In the genomic region with DNA sequence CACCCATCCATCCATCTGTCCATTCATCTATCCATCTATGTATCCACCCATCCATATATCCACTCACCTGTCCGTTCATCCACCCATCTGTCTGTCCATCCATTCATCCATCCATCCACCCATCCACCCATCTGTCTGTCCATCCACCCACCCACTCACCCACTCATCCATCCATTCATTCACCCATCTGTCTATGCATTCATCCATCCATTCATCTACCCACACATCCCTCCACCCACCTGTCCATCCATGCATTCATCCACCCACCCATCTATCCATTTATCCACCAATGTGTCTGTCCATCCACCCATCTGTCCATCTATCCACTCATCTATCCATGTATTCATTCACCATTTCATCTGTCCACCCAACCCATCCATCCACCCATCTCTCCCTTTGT, we compare ENCODE assay signal across 29 cellular contexts. TPM values are rescaled to one million over a fixed set of nuclear protein-coding genes. Genes with fewer than 3 reads are reported as not detected.
DNase-seq lines count a peak whose midpoint lies in the region; ATAC-seq and TF ChIP-seq lines count a peak whose summit lies in the region.
"Had no signal": no experiment of that assay in that cellular context is flagged by ENCODE, and none has a peak within 500 bp of the region (broad histone marks: within the 10 kb centered on the region; RNA-seq: fewer than 3 reads in every experiment).

No MANE protein-coding gene starts in this region.

- ATAC-seq in GM23338 = no peak
- ATAC-seq: Right ventricle myocardium inferior had no signal

- peaks cover 34% of the 10 kb centered on the region for H3K36me3 Mint-ChIP-seq in activated naive CD8-positive, alpha-beta T cell
- peaks cover 52% of the 10 kb centered on the region for H3K36me3 Mint-ChIP-seq in activated naive CD8-positive, alpha-beta T cell treated with anti-CD3 and anti-CD28 coated beads for 36 hours
- H3K36me3 Mint-ChIP-seq in activated T-helper 1 cell treated with anti-CD3 and anti-CD28 coated beads, Interleukin-12 subunit alpha, Interleukin-12 subunit beta, Interleukin-2, Interleukin-4 antibody, amounts not matched to agents 30 ng/mL and 10 ng/mL and 1 ng/mL, durations not matched to agents 14 hours and 24 hours and 36 hours (ENCODE audit: low read depth) = peaks cover 66% of the 10 kb centered on the region
- peaks cover 37% of the 10 kb centered on the region for H3K36me3 Mint-ChIP-seq in neural crest cell (ENCODE audit: low read depth)
- H3K36me3 Mint-ChIP-seq in GM23338 (ENCODE audit: low read depth) = peaks cover 51% of the 10 kb centered on the region

- H3K4me2 ChIP-seq in GM23338 = no peak overlapping the region
- H3K4me2 ChIP-seq: BLaER1, KMS-11, PC-9 had no signal

- intact Hi-C loops in activated T-helper 1 cell treated with anti-CD3 and anti-CD28 coated beads, Interleukin-12 subunit alpha, Interleukin-12 subunit beta, Interleukin-2, Interleukin-4 antibody, amounts not matched to agents 30 ng/mL and 10 ng/mL and 1 ng/mL, durations not matched to agents 14 hours and 24 hours and 36 hours (cut with micrococcal nuclease) = no loop called here

- H3K27me3 Mint-ChIP-seq in activated naive CD8-positive, alpha-beta T cell = no peaks in the 10 kb centered on the region
- no peaks in the 10 kb centered on the region for H3K27me3 Mint-ChIP-seq in activated naive CD8-positive, alpha-beta T cell treated with anti-CD3 and anti-CD28 coated beads for 36 hours
- H3K27me3 Mint-ChIP-seq in activated T-helper 1 cell treated with anti-CD3 and anti-CD28 coated beads, Interleukin-12 subunit alpha, Interleukin-12 subunit beta, Interleukin-2, Interleukin-4 antibody, amounts not matched to agents 30 ng/mL and 10 ng/mL and 1 ng/mL, durations not matched to agents 14 hours and 24 hours and 36 hours (ENCODE audit: insufficient read depth) = no peaks in the 10 kb centered on the region
- H3K27me3 Mint-ChIP-seq in neural crest cell (ENCODE audit: low read depth) (no peaks in the 10 kb centered on the region), GM23338 (ENCODE audit: insufficient read depth, low read depth, poor library complexity) (peaks cover 7% of the 10 kb centered on the region)
- H3K27me3 Mint-ChIP-seq: CD4-positive, alpha-beta memory T cell had no signal

- no peaks in the 10 kb centered on the region for H3K79me2 ChIP-seq in GM23338 (replicated peaks; ENCODE audit: insufficient read depth)

- H3K27me3 ChIP-seq in GM23338 (ENCODE audit: insufficient read depth) = no peaks in the 10 kb centered on the region
- H3K27me3 ChIP-seq: BLaER1, SJSA1 had no signal

- no peaks in the 10 kb centered on the region for H3K4me1 ChIP-seq in GM23338 (ENCODE audit: insufficient read depth)
- H3K4me1 ChIP-seq: SJSA1 had no signal

- DNase-seq in activated naive CD8-positive, alpha-beta T cell treated with anti-CD3 and anti-CD28 coated beads for 36 hours = no peak
- DNase-seq in activated T-helper 1 cell treated with anti-CD3 and anti-CD28 coated beads, Interleukin-12 subunit alpha, Interleukin-12 subunit beta, Interleukin-2, Interleukin-4 antibody, amounts not matched to agents 30 ng/mL and 10 ng/mL and 1 ng/mL, durations not matched to agents 14 hours and 24 hours and 36 hours (ENCODE audit: low spot score) = no peak
- DNase-seq in neural crest cell (ENCODE audit: low read depth, low spot score) (no peak), GM10266 (ENCODE audit: extremely low spot score) (no peak), glomerular visceral epithelial cell (ENCODE audit: extremely low spot score) (no peak), GM23338 (ENCODE audit: low spot score) (no peak)
- DNase-seq: CD4-positive, alpha-beta memory T cell; COR-L47; DMS53; H9; HFFc6; MM.1S; NCI-H1048; NCI-H1417; NCI-H1694; NCI-H2029 treated with DMSO at 0.1 percent for 48 hours; NCI-H446 treated with DMSO at 0.1 percent for 48 hours; NCI-H526; NCI-H82 had no signal

- H3K27ac Mint-ChIP-seq in activated naive CD8-positive, alpha-beta T cell = peak overlapping the region; percentile 43
- H3K27ac Mint-ChIP-seq in activated naive CD8-positive, alpha-beta T cell treated with anti-CD3 and anti-CD28 coated beads for 36 hours = no peak overlapping the region
- peak overlapping the region; percentile 27 for H3K27ac Mint-ChIP-seq in activated T-helper 1 cell treated with anti-CD3 and anti-CD28 coated beads, Interleukin-12 subunit alpha, Interleukin-12 subunit beta, Interleukin-2, Interleukin-4 antibody, amounts not matched to agents 30 ng/mL and 10 ng/mL and 1 ng/mL, durations not matched to agents 14 hours and 24 hours and 36 hours
- H3K27ac Mint-ChIP-seq in neural crest cell (ENCODE audit: unreplicated experiment) (peak overlapping the region; percentile 30), GM23338 (no peak overlapping the region)
- H3K27ac Mint-ChIP-seq: H9, HFFc6 had no signal

- no peak overlapping the region for H3K4me3 Mint-ChIP-seq in activated naive CD8-positive, alpha-beta T cell
- no peak overlapping the region for H3K4me3 Mint-ChIP-seq in activated naive CD8-positive, alpha-beta T cell treated with anti-CD3 and anti-CD28 coated beads for 36 hours
- H3K4me3 Mint-ChIP-seq in activated T-helper 1 cell treated with anti-CD3 and anti-CD28 coated beads, Interleukin-12 subunit alpha, Interleukin-12 subunit beta, Interleukin-2, Interleukin-4 antibody, amounts not matched to agents 30 ng/mL and 10 ng/mL and 1 ng/mL, durations not matched to agents 14 hours and 24 hours and 36 hours = no peak overlapping the region
- no peak overlapping the region for H3K4me3 Mint-ChIP-seq in neural crest cell
- H3K4me3 Mint-ChIP-seq in GM23338 = no peak overlapping the region; the same call in 2 of the 3 replicates
- H3K4me3 Mint-ChIP-seq: CD4-positive, alpha-beta memory T cell; H9; HFFc6 had no signal

- H3K4me3 ChIP-seq in GM23338 = no peak overlapping the region
- H3K4me3 ChIP-seq: BLaER1, PC-9, SJSA1 had no signal

- H3K4me1 Mint-ChIP-seq in activated naive CD8-positive, alpha-beta T cell (ENCODE audit: low read depth) = peaks cover 18% of the 10 kb centered on the region
- peaks cover 19% of the 10 kb centered on the region for H3K4me1 Mint-ChIP-seq in activated naive CD8-positive, alpha-beta T cell treated with anti-CD3 and anti-CD28 coated beads for 36 hours
- peaks cover 31% of the 10 kb centered on the region for H3K4me1 Mint-ChIP-seq in activated T-helper 1 cell treated with anti-CD3 and anti-CD28 coated beads, Interleukin-12 subunit alpha, Interleukin-12 subunit beta, Interleukin-2, Interleukin-4 antibody, amounts not matched to agents 30 ng/mL and 10 ng/mL and 1 ng/mL, durations not matched to agents 14 hours and 24 hours and 36 hours (ENCODE audit: low read depth)
- peaks cover 13% of the 10 kb centered on the region for H3K4me1 Mint-ChIP-seq in neural crest cell
- H3K4me1 Mint-ChIP-seq in GM23338 = peaks cover 2% of the 10 kb centered on the region; the same call in 2 of the 3 replicates

- no peaks in the 10 kb centered on the region for H3K9me3 Mint-ChIP-seq in activated naive CD8-positive, alpha-beta T cell (ENCODE audit: low read depth)
- H3K9me3 Mint-ChIP-seq in activated naive CD8-positive, alpha-beta T cell treated with anti-CD3 and anti-CD28 coated beads for 36 hours = no peaks in the 10 kb centered on the region
- no peaks in the 10 kb centered on the region for H3K9me3 Mint-ChIP-seq in activated T-helper 1 cell treated with anti-CD3 and anti-CD28 coated beads, Interleukin-12 subunit alpha, Interleukin-12 subunit beta, Interleukin-2, Interleukin-4 antibody, amounts not matched to agents 30 ng/mL and 10 ng/mL and 1 ng/mL, durations not matched to agents 14 hours and 24 hours and 36 hours
- H3K9me3 Mint-ChIP-seq in neural crest cell (peaks cover 5% of the 10 kb centered on the region), GM23338 (no peaks in the 10 kb centered on the region)
- H3K9me3 Mint-ChIP-seq: CD4-positive, alpha-beta memory T cell; H9; HFFc6 had no signal

- H2AFZ ChIP-seq in GM23338 = no peak overlapping the region
- H2AFZ ChIP-seq: PC-9 had no signal

- H4K20me1 ChIP-seq in GM23338 (replicated peaks; ENCODE audit: insufficient read depth) = no peaks in the 10 kb centered on the region
- H4K20me1 ChIP-seq: BLaER1 had no signal

- no peaks in the 10 kb centered on the region for H3K9me2 ChIP-seq in GM23338 (ENCODE audit: insufficient read depth)

- H3K27ac ChIP-seq in GM23338 (ENCODE audit: low read depth) = no peak overlapping the region
- H3K27ac ChIP-seq: BLaER1, KMS-11, PC-9, SJSA1 had no signal

- H3F3A ChIP-seq in GM23338 (replicated peaks; ENCODE audit: low read depth) = no peaks in the 10 kb centered on the region

- peaks cover 10% of the 10 kb centered on the region for H3K36me3 ChIP-seq in GM23338 (ENCODE audit: insufficient read depth)
- H3K36me3 ChIP-seq: SJSA1 had no signal

- no peak for TF ChIP-seq CTCF in neural crest cell (conservative IDR thresholded peaks at IDR 0.05)
- no peak for TF ChIP-seq CTCF in GM10266 (IDR thresholded peaks at IDR 0.05; ENCODE audit: control insufficient read depth, insufficient read depth, low read depth, missing control alignments)
- no peak for TF ChIP-seq CTCF in GM23338 (conservative IDR thresholded peaks at IDR 0.05; ENCODE audit: low read depth in 2 of 2)

RNA-seq across cellular contexts. Expression of a gene that starts 33.3 kb away (rescaled TPM):
- 10 to 100 TPM; 59.9 to 66.8 TPM for total RNA-seq in activated naive CD8-positive, alpha-beta T cell treated with anti-CD3 and anti-CD28 coated beads for 36 hours
- total RNA-seq in activated T-helper 1 cell treated with anti-CD3 and anti-CD28 coated beads, Interleukin-12 subunit alpha, Interleukin-12 subunit beta, Interleukin-2, Interleukin-4 antibody, amounts not matched to agents 30 ng/mL and 10 ng/mL and 1 ng/mL, durations not matched to agents 14 hours and 24 hours and 36 hours = 91.6 and 96.3 TPM in 2 replicates
- 42.9 and 45.1 TPM in 2 replicates for total RNA-seq in neural crest cell
- total RNA-seq in GM23338 (2014; rRNA removed; shearing (Covaris generic)) = 50.4 and 54.9 TPM in 2 replicates
- 32.5 and 35.6 TPM in 2 replicates for polyA plus RNA-seq in GM23338 (2016; fragmentation: Nextera tagmentation; extraction: Ambion mirVana)

RNA-seq across cellular contexts. Expression of a gene that starts 38.1 kb away (rescaled TPM):
- 10 to 100 TPM; 77.2 to 87.3 TPM for total RNA-seq in activated naive CD8-positive, alpha-beta T cell treated with anti-CD3 and anti-CD28 coated beads for 36 hours
- 100 and 106 TPM in 2 replicates for total RNA-seq in activated T-helper 1 cell treated with anti-CD3 and anti-CD28 coated beads, Interleukin-12 subunit alpha, Interleukin-12 subunit beta, Interleukin-2, Interleukin-4 antibody, amounts not matched to agents 30 ng/mL and 10 ng/mL and 1 ng/mL, durations not matched to agents 14 hours and 24 hours and 36 hours
- 193 and 208 TPM in 2 replicates for total RNA-seq in neural crest cell
- total RNA-seq in GM23338 (2014; rRNA removed; shearing (Covaris generic)) = 166 and 175 TPM in 2 replicates
- polyA plus RNA-seq in GM23338 (2016; fragmentation: Nextera tagmentation; extraction: Ambion mirVana) = 84.0 and 91.3 TPM in 2 replicates

RNA-seq across cellular contexts. Expression of a gene that starts 40.7 kb away (rescaled TPM):
- total RNA-seq in activated naive CD8-positive, alpha-beta T cell treated with anti-CD3 and anti-CD28 coated beads for 36 hours = not detected
- 0.23 TPM in 1 of 2 replicates, not detected in the other for total RNA-seq in activated T-helper 1 cell treated with anti-CD3 and anti-CD28 coated beads, Interleukin-12 subunit alpha, Interleukin-12 subunit beta, Interleukin-2, Interleukin-4 antibody, amounts not matched to agents 30 ng/mL and 10 ng/mL and 1 ng/mL, durations not matched to agents 14 hours and 24 hours and 36 hours
- total RNA-seq in neural crest cell = not detected in 2 replicates
- total RNA-seq in GM23338 (2014; rRNA removed; shearing (Covaris generic)) = not detected in 2 replicates
- not detected in 2 replicates for polyA plus RNA-seq in GM23338 (2016; fragmentation: Nextera tagmentation; extraction: Ambion mirVana)
- total RNA-seq: CD4-positive, alpha-beta memory T cell; Daoy; G401; H9; HFFc6; PC-9; Right ventricle myocardium inferior; RPMI7951; SJSA1 had no signal
- polyA plus RNA-seq: AG04450; CD4-positive, alpha-beta memory T cell had no signal

RNA-seq across cellular contexts. Expression of a gene that starts 51.5 kb away (rescaled TPM):
- not detected for total RNA-seq in activated naive CD8-positive, alpha-beta T cell treated with anti-CD3 and anti-CD28 coated beads for 36 hours
- 0.17 TPM in 1 of 2 replicates, not detected in the other for total RNA-seq in activated T-helper 1 cell treated with anti-CD3 and anti-CD28 coated beads, Interleukin-12 subunit alpha, Interleukin-12 subunit beta, Interleukin-2, Interleukin-4 antibody, amounts not matched to agents 30 ng/mL and 10 ng/mL and 1 ng/mL, durations not matched to agents 14 hours and 24 hours and 36 hours
- 0.25 TPM in 1 of 2 replicates, not detected in the other for total RNA-seq in neural crest cell
- total RNA-seq in GM23338 (2014; rRNA removed; shearing (Covaris generic)) = not detected in 2 replicates
- polyA plus RNA-seq in GM23338 (2016; fragmentation: Nextera tagmentation; extraction: Ambion mirVana) = not detected in 2 replicates
- total RNA-seq: CD4-positive, alpha-beta memory T cell; Daoy; G401; H9; HFFc6; PC-9; Right ventricle myocardium inferior; RPMI7951; SJSA1 had no signal
- polyA plus RNA-seq: CD4-positive, alpha-beta memory T cell had no signal

Comparison
In these comparisons a context has a peak if more than half of its experiments do, and no peak if none do; other contexts are left out.
1. H3K27ac Mint-ChIP-seq: peak in activated naive CD8-positive, alpha-beta T cell (single experiment), activated T-helper 1 cell treated with anti-CD3 and anti-CD28 coated beads, Interleukin-12 subunit alpha, Interleukin-12 subunit beta, Interleukin-2, Interleukin-4 antibody, amounts not matched to agents 30 ng/mL and 10 ng/mL and 1 ng/mL, durations not matched to agents 14 hours and 24 hours and 36 hours (single experiment) and neural crest cell (single experiment); none in activated naive CD8-positive, alpha-beta T cell treated with anti-CD3 and anti-CD28 coated beads for 36 hours (single experiment) and GM23338 (single experiment).